In the genomic region with DNA sequence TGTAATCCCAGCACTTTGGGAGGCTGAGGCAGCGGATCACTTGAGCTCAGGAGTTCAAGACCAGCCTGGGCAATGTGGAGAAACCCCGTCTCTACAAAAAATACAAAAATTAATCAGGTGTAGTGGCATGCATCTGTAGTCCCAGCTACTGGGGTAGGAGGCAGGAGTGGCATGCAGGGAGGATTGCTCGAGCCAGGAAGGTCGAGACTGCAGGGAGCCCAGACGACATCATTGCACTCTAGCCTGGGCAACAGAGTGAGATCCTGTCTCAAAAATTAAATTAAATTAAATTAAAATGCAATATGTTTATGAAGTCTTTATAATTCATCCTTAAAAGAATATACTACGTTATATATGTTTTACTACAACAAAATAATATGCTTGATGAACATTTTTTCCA, we compare ENCODE assay signal across 15 cellular contexts.
"Had no signal": no experiment of that assay in that cellular context is flagged by ENCODE, and none has a peak within 500 bp of the region (broad histone marks: within the 10 kb centered on the region; RNA-seq: fewer than 3 reads in every experiment).

No MANE protein-coding gene starts in this region.

- H3K4me3 Mint-ChIP-seq: activated CD4-positive, alpha-beta T cell treated with anti-CD3 and anti-CD28 coated beads, Interleukin-2, amount 10 ng/mL, durations not matched to agents 24 days and 14 days; activated naive CD8-positive, alpha-beta T cell; memory B cell; T-helper 2 cell treated with Interferon-gamma antibody and Interleukin-4, amounts not matched to agents 5 μg/mL and 100 μg/mL, for 36 hours had no signal

- H3K9me3 ChIP-seq: esophagus muscularis mucosa, sigmoid colon, stomach, uterus had no signal

- H3K27me3 ChIP-seq: esophagus muscularis mucosa, sigmoid colon, stomach, uterus had no signal

- H3K4me1 Mint-ChIP-seq: memory B cell had no signal

- H3K4me3 ChIP-seq: esophagus muscularis mucosa, sigmoid colon, stomach, uterus had no signal

- H3K27ac Mint-ChIP-seq: activated CD4-positive, alpha-beta T cell treated with anti-CD3 and anti-CD28 coated beads, Interleukin-2, amount 10 ng/mL, durations not matched to agents 24 days and 14 days; activated naive CD8-positive, alpha-beta T cell; memory B cell; T-helper 2 cell treated with Interferon-gamma antibody and Interleukin-4, amounts not matched to agents 5 μg/mL and 100 μg/mL, for 36 hours had no signal

- H3K4me1 ChIP-seq: uterus had no signal

- H3K9ac ChIP-seq: parathyroid adenoma had no signal

- H3K9me3 Mint-ChIP-seq: activated CD4-positive, alpha-beta T cell treated with anti-CD3 and anti-CD28 coated beads, Interleukin-2, amount 10 ng/mL, durations not matched to agents 24 days and 14 days; activated T-cell treated with anti-CD3 and anti-CD28 coated beads, Interleukin-2, amount 50 U/mL, for 72 hours; T-helper 2 cell treated with Interferon-gamma antibody and Interleukin-4, amounts not matched to agents 5 μg/mL and 100 μg/mL, for 36 hours had no signal

- H3K36me3 ChIP-seq: esophagus muscularis mucosa, sigmoid colon, stomach, uterus had no signal

- H3K27ac ChIP-seq: uterus had no signal

- DNase-seq: activated CD4-positive, alpha-beta T cell treated with anti-CD3 and anti-CD28 coated beads, Interleukin-2, amount 10 ng/mL, durations not matched to agents 24 days and 14 days; activated CD4-positive, CD25-positive, alpha-beta regulatory T cell; activated CD8-positive, alpha-beta memory T cell treated with anti-CD3 and anti-CD28 coated beads, Interleukin-2, amount 50 U/mL, for 48 hours; activated gamma-delta T cell treated with Interleukin-2 at 50 U/mL for 16 hours; activated T-cell treated with anti-CD3 and anti-CD28 coated beads, Interleukin-2, amount 50 U/mL, for 72 hours; left ventricle myocardium superior; sigmoid colon; stimulated activated CD4-positive, alpha-beta T cell treated with anti-CD3 and anti-CD28 coated beads, Interleukin-1b, Interleukin-23, amount 100 ng/mL, for 48 hours; stomach; uterus had no signal

- H3K36me3 Mint-ChIP-seq: memory B cell had no signal
